11 cellular contexts compared by ENCODE assay signal in genomic region chr14:104370256-104370870, GRCh38.
DNase-seq lines count a peak whose midpoint lies in the region; ATAC-seq and TF ChIP-seq lines count a peak whose summit lies in the region.
"Had no signal": no experiment of that assay in that cellular context is flagged by ENCODE, and none has a peak within 500 bp of the region (broad histone marks: within the 10 kb centered on the region; RNA-seq: fewer than 3 reads in every experiment).

No MANE protein-coding gene starts in this region.

- POLR2A ChIA-PET in MCF 10A (lab: Yijun Ruan, JAX) (no interaction called here), Panc1 (lab: Charles Lee) (no interaction called here)

- no peak overlapping the region for H3K4me2 ChIP-seq in mammary epithelial cell (ENCODE audit: insufficient read depth, low read depth, low read length)
- H3K4me2 ChIP-seq: KMS-11 had no signal

- H3K9me3 Mint-ChIP-seq in MCF 10A (ENCODE audit: unreplicated experiment), result no peaks in the 10 kb centered on the region
- H3K9me3 Mint-ChIP-seq: dendritic cell treated with granulocyte-macrophage colony-stimulating factor and Interleukin-4, amounts not matched to agents 40 ng/mL and 50 ng/mL, for 4 days had no signal

- no peaks in the 10 kb centered on the region for H3K4me1 ChIP-seq in mammary epithelial cell (ENCODE audit: insufficient read depth, low read length)
- H3K4me1 ChIP-seq in Panc1 (ENCODE audit: control insufficient read depth, insufficient read depth, low read length), result no peaks in the 10 kb centered on the region
- no peaks in the 10 kb centered on the region for H3K4me1 ChIP-seq in transverse colon

- no peak for TF ChIP-seq EP300 in transverse colon (IDR thresholded peaks at IDR 0.05; ENCODE audit: low read depth)

- H3K36me3 ChIP-seq in mammary epithelial cell (ENCODE audit: insufficient read depth, low read length) (no peaks in the 10 kb centered on the region), Panc1 (ENCODE audit: control insufficient read depth, insufficient read depth, low read length) (no peaks in the 10 kb centered on the region), transverse colon (no peaks in the 10 kb centered on the region)

- TF ChIP-seq CTCF in MCF 10A (IDR thresholded peaks at IDR 0.05; ENCODE audit: unreplicated experiment) (no peak), mammary epithelial cell (conservative IDR thresholded peaks at IDR 0.05 in 1 of 2, IDR thresholded peaks at IDR 0.05 in 1 of 2; ENCODE audit: extremely low read depth in 1 of 2, insufficient read depth in 1 of 2, low read depth in 1 of 2, low read length in 2 of 2) (no peak), Panc1 (IDR thresholded peaks at IDR 0.05) (peak; percentile 73), transverse colon (IDR thresholded peaks at IDR 0.05) (peak in 4 of 5 experiments; percentile 38 to 57 (median 42))

- intact Hi-C loops in MCF 10A (cut with micrococcal nuclease) (no loop called here), mammary epithelial cell (cut with micrococcal nuclease) (no loop called here), Panc1 (cut with micrococcal nuclease; ENCODE audit: unreplicated experiment) (no loop called here), transverse colon (cut with DNase I; ENCODE audit: low total_unique reads) (no loop called here)

- no peaks in the 10 kb centered on the region for H3K36me3 Mint-ChIP-seq in MCF 10A (ENCODE audit: insufficient read depth, unreplicated experiment)

- H3K27me3 ChIP-seq in mammary epithelial cell (ENCODE audit: insufficient read depth, low read length), result no peaks in the 10 kb centered on the region
- no peaks in the 10 kb centered on the region; the same call in 1 of the 2 replicates for H3K27me3 ChIP-seq in Panc1 (ENCODE audit: control insufficient read depth, insufficient read depth, low read length)
- peaks cover 15% of the 10 kb centered on the region for H3K27me3 ChIP-seq in transverse colon

- dilution Hi-C loops in mammary epithelial cell (cut with HindIII; ENCODE audit: low sequenced_read_pairs), result no loop called here

- H3K27me3 Mint-ChIP-seq in MCF 10A (ENCODE audit: insufficient read depth, unreplicated experiment), result peaks cover 36% of the 10 kb centered on the region
- H3K27me3 Mint-ChIP-seq: dendritic cell treated with granulocyte-macrophage colony-stimulating factor and Interleukin-4, amounts not matched to agents 40 ng/mL and 50 ng/mL, for 4 days had no signal

- H3K4me3 Mint-ChIP-seq in MCF 10A (ENCODE audit: unreplicated experiment), result no peak overlapping the region
- H3K4me3 Mint-ChIP-seq: B cell; dendritic cell treated with granulocyte-macrophage colony-stimulating factor and Interleukin-4, amounts not matched to agents 40 ng/mL and 50 ng/mL, for 4 days had no signal

- no peak overlapping the region for H2AFZ ChIP-seq in mammary epithelial cell (ENCODE audit: low read depth, low read length)

- CTCF ChIA-PET in MCF 10A (lab: Yijun Ruan, JAX), result interaction anchor here (0.9 kb wide), 1 partner anchor 13 kb away, joined by 3 read pairs; no protein-coding TSS in a partner anchor
- CTCF ChIA-PET in mammary epithelial cell (lab: Charles Lee; ENCODE audit: low non-redundant PET), result no interaction called here
- CTCF ChIA-PET in Panc1 (lab: Charles Lee), result interaction anchor here (0.6 kb wide), 1 partner anchor 164 kb away, joined by 4 read pairs; no protein-coding TSS in a partner anchor

- WGBS in mammary epithelial cell (ENCODE audit: low coverage, missing lambda C conversion rate), result 53% methylated on average over 17 of the region's 22 CpGs
- 54% methylated on average over 21 of the region's 22 CpGs; no CpG with 5 or more reads in 1 of the 2 donors for WGBS in transverse colon (ENCODE audit: low coverage in 1 of 2), 2 donors

- DNase-seq in MCF 10A (ENCODE audit: unreplicated experiment), result peak; percentile 7
- no peak for DNase-seq in mammary epithelial cell
- DNase-seq in Panc1 (ENCODE audit: low read depth, low spot score), result no peak
- DNase-seq in iPS DF 4.7 (ENCODE audit: extremely low read depth, low spot score), result peak; percentile 38
- no peak for DNase-seq in transverse colon
- DNase-seq in RKO (ENCODE audit: low spot score), result no peak
- DNase-seq in OCI-M2 (lab: John Stamatoyannopoulos, UW; ENCODE audit: unreplicated experiment), result no peak

- H3K9me3 ChIP-seq in mammary epithelial cell (replicated peaks; ENCODE audit: insufficient read depth, low read length) (peaks cover 36% of the 10 kb centered on the region), Panc1 (ENCODE audit: control insufficient read depth, insufficient read depth, low read depth, low read length) (no peaks in the 10 kb centered on the region), transverse colon (no peaks in the 10 kb centered on the region)

- H3K27ac Mint-ChIP-seq in MCF 10A (ENCODE audit: low read depth, unreplicated experiment), result no peak overlapping the region
- H3K27ac Mint-ChIP-seq: B cell; dendritic cell treated with granulocyte-macrophage colony-stimulating factor and Interleukin-4, amounts not matched to agents 40 ng/mL and 50 ng/mL, for 4 days had no signal

- in situ Hi-C loops in mammary epithelial cell (cut with MboI; ENCODE audit: low sequenced_read_pairs in 2 of 2) (no loop called here), Panc1 (cut with HindIII; ENCODE audit: low pct_unique_long_range_greater_than_20kb, low sequenced_read_pairs) (no loop called here), transverse colon (cut with MboI; ENCODE audit: low pct_ligation_motif_present in 1 of 4, low pct_unique_long_range_greater_than_20kb in 1 of 4, low sequenced_read_pairs in 3 of 4) (no loop called here)

- H4K20me1 ChIP-seq in mammary epithelial cell (ENCODE audit: insufficient read depth, low read length), result no peaks in the 10 kb centered on the region

- H3K9ac ChIP-seq in mammary epithelial cell (ENCODE audit: insufficient read depth, low read length), result no peak overlapping the region
- H3K9ac ChIP-seq: KMS-11 had no signal

- no peak overlapping the region for H3K4me3 ChIP-seq in mammary epithelial cell (replicated peaks in 1 of 3; ENCODE audit: insufficient read depth in 1 of 3, low read depth in 2 of 3, low read length in 3 of 3)
- H3K4me3 ChIP-seq in Panc1 (ENCODE audit: low read depth in 2 of 2, low read length in 2 of 2), result no peak overlapping the region
- no peak overlapping the region for H3K4me3 ChIP-seq in transverse colon

- H3K27ac ChIP-seq in mammary epithelial cell (ENCODE audit: insufficient read depth, low read depth, low read length), result no peak overlapping the region
- H3K27ac ChIP-seq in Panc1 (ENCODE audit: low read length), result no peak overlapping the region
- no peak overlapping the region for H3K27ac ChIP-seq in transverse colon
- H3K27ac ChIP-seq: KMS-11 had no signal

- TF ChIP-seq POLR2A in transverse colon (IDR thresholded peaks at IDR 0.05), result no peak

- no peaks in the 10 kb centered on the region for H3K4me1 Mint-ChIP-seq in MCF 10A (ENCODE audit: insufficient read depth, unreplicated experiment)
- H3K4me1 Mint-ChIP-seq: B cell had no signal

- ATAC-seq in Panc1 (peak; percentile 84), GM21423 (IDR thresholded peaks at IDR 0.05; ENCODE audit: unreplicated experiment) (no peak)

- BruUV-seq in MCF 10A (replicated peaks; lab: Mats Ljungman, UMichigan) (no TSS peak), mammary epithelial cell (replicated peaks; lab: Mats Ljungman, UMichigan) (no TSS peak), Panc1 (replicated peaks; lab: Mats Ljungman, UMichigan) (no TSS peak)

- no peaks in the 10 kb centered on the region for H3K79me2 ChIP-seq in mammary epithelial cell (ENCODE audit: insufficient read depth, low read length)

Comparison
In these comparisons a context has a peak if more than half of its experiments do, and no peak if none do; other contexts are left out.
1. DNase-seq: peak in MCF 10A (single experiment) and iPS DF 4.7 (single experiment); none in mammary epithelial cell (single experiment), Panc1 (single experiment), transverse colon (single experiment), RKO (single experiment) and OCI-M2 (single experiment).
2. CTCF ChIP-seq: peak in Panc1 (single experiment) and transverse colon (4 of 5); none in MCF 10A (single experiment) and mammary epithelial cell (0 of 2).